In the genomic region with DNA sequence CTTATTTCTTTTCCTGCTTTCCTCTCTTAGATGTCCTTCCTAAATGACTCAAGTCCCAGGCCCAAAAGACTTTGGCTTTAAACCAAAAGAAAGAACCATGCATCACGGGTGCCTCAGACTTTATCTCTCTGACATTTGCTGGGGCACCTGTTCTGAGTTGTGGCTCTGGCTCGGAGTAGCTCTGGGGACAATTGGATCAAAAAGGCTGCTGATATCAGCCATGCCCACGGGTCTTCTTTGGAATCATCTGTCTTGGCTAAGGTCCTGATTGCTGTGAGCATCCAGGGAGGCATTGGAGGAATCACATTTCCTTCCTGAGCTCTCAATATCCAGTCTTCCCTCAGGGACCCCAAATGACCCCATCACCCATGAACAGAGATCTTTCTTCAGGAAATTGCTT, we compare ENCODE assay signal across 34 cellular contexts. TPM values are rescaled to one million over a fixed set of nuclear protein-coding genes. Genes with fewer than 3 reads are reported as not detected.
"Had no signal": no experiment of that assay in that cellular context is flagged by ENCODE, and none has a peak within 500 bp of the region (broad histone marks: within the 10 kb centered on the region; RNA-seq: fewer than 3 reads in every experiment).

No MANE protein-coding gene starts in this region.

- H3K36me3 ChIP-seq: breast epithelium, Peyer's patch had no signal

- H3K27me3 Mint-ChIP-seq: activated CD4-positive, alpha-beta memory T cell treated with anti-CD3 and anti-CD28 coated beads for 36 hours; activated naive CD4-positive, alpha-beta T cell treated with anti-CD3 and anti-CD28 coated beads, Interleukin-2, amount 10 ng/mL, durations not matched to agents 7 days and 5 days had no signal

- H3K9me3 Mint-ChIP-seq: activated CD4-positive, alpha-beta memory T cell treated with anti-CD3 and anti-CD28 coated beads for 36 hours; activated naive CD4-positive, alpha-beta T cell treated with anti-CD3 and anti-CD28 coated beads, Interleukin-2, amount 10 ng/mL, durations not matched to agents 7 days and 5 days; activated T-cell treated with anti-CD3 and anti-CD28 coated beads, Interleukin-2, amount 50 U/mL, for 4 hours; activated T-helper 1 cell treated with anti-CD3 and anti-CD28 coated beads, Interleukin-12 subunit alpha, Interleukin-12 subunit beta, Interleukin-2, Interleukin-4 antibody, amounts not matched to agents 30 ng/mL and 10 ng/mL and 1 ng/mL, durations not matched to agents 14 hours and 24 hours and 36 hours; WTC11 had no signal

- H3K4me3 Mint-ChIP-seq: activated CD4-positive, alpha-beta memory T cell treated with anti-CD3 and anti-CD28 coated beads for 36 hours; activated naive CD4-positive, alpha-beta T cell treated with anti-CD3 and anti-CD28 coated beads, Interleukin-2, amount 10 ng/mL, durations not matched to agents 7 days and 5 days; activated naive CD8-positive, alpha-beta T cell; activated T-cell treated with anti-CD3 and anti-CD28 coated beads, Interleukin-2, amount 50 U/mL, for 4 hours; activated T-helper 1 cell treated with anti-CD3 and anti-CD28 coated beads, Interleukin-12 subunit alpha, Interleukin-12 subunit beta, Interleukin-2, Interleukin-4 antibody, amounts not matched to agents 30 ng/mL and 10 ng/mL and 1 ng/mL, durations not matched to agents 14 hours and 24 hours and 36 hours; IgD-negative memory B cell; WTC11 had no signal

- H3K4me1 ChIP-seq: body of pancreas, breast epithelium, Peyer's patch had no signal

- ATAC-seq: activated CD4-positive, CD25-positive, alpha-beta regulatory T cell treated with anti-CD3 and anti-CD28 coated beads, Interleukin-2, amount 50 U/mL, for 24 hours; activated T-cell treated with anti-CD3 and anti-CD28 coated beads, Interleukin-2, amount 50 U/mL, for 4 hours; body of pancreas; PC-3; WTC11 had no signal

- H3K4me3 ChIP-seq: body of pancreas, breast epithelium, Peyer's patch had no signal

- H3K9me3 ChIP-seq: body of pancreas, breast epithelium, Peyer's patch had no signal

- H3K27ac ChIP-seq: body of pancreas, breast epithelium, Peyer's patch had no signal

- DNase-seq: activated CD4-positive, alpha-beta memory T cell treated with anti-CD3 and anti-CD28 coated beads for 36 hours; activated CD4-positive, alpha-beta T cell treated with anti-CD3 and anti-CD28 coated beads for 4 hours; activated CD4-positive, alpha-beta T cell treated with anti-CD3 and anti-CD28 coated beads, Interleukin-2, amount 50 U/mL, for 1 hour; activated CD8-positive, alpha-beta memory T cell treated with anti-CD3 and anti-CD28 coated beads, Interleukin-2, amount 50 U/mL, for 4 hours; activated effector memory CD4-positive, alpha-beta T cell treated with Interleukin-2 at 50 U/mL for 16 hours; activated naive CD4-positive, alpha-beta T cell treated with anti-CD3 and anti-CD28 coated beads, Interleukin-2, amount 10 ng/mL, durations not matched to agents 7 days and 5 days; activated T-cell treated with anti-CD3 and anti-CD28 coated beads for 4 hours; activated T-cell treated with anti-CD3 and anti-CD28 coated beads, Interleukin-2, amount 50 U/mL, for 4 hours; amygdala; body of pancreas; Karpas-422; KBM-7; NCI-H1105; NCI-H1417 treated with DMSO at 0.1 percent for 48 hours; NCI-H187 treated with DMSO at 0.1 percent for 48 hours; NCI-H2081 treated with DMSO at 0.1 percent for 48 hours; NCI-H226; NCI-H446 treated with DMSO at 0.1 percent for 48 hours; NCI-H69; NK-92 treated with Interleukin-12 subunit alpha and Interleukin-12 subunit beta, amount 100 ng/mL, for 24 hours; PC-3; Peyer's patch; RPMI8226; SHP77 treated with DMSO at 0.1 percent for 48 hours; T1000 had no signal

- H3K4me1 Mint-ChIP-seq: activated naive CD4-positive, alpha-beta T cell treated with anti-CD3 and anti-CD28 coated beads, Interleukin-2, amount 10 ng/mL, durations not matched to agents 7 days and 5 days; IgD-negative memory B cell; WTC11 had no signal

- H3K27ac Mint-ChIP-seq: activated CD4-positive, alpha-beta memory T cell treated with anti-CD3 and anti-CD28 coated beads for 36 hours; activated naive CD4-positive, alpha-beta T cell treated with anti-CD3 and anti-CD28 coated beads, Interleukin-2, amount 10 ng/mL, durations not matched to agents 7 days and 5 days; activated naive CD8-positive, alpha-beta T cell; activated T-helper 1 cell treated with anti-CD3 and anti-CD28 coated beads, Interleukin-12 subunit alpha, Interleukin-12 subunit beta, Interleukin-2, Interleukin-4 antibody, amounts not matched to agents 30 ng/mL and 10 ng/mL and 1 ng/mL, durations not matched to agents 14 hours and 24 hours and 36 hours; IgD-negative memory B cell; WTC11 had no signal

- H3K36me3 Mint-ChIP-seq: activated CD4-positive, alpha-beta memory T cell treated with anti-CD3 and anti-CD28 coated beads for 36 hours; activated naive CD4-positive, alpha-beta T cell treated with anti-CD3 and anti-CD28 coated beads, Interleukin-2, amount 10 ng/mL, durations not matched to agents 7 days and 5 days; activated naive CD8-positive, alpha-beta T cell; IgD-negative memory B cell; WTC11 had no signal

- H3K27me3 ChIP-seq: body of pancreas, breast epithelium, Peyer's patch had no signal

RNA-seq across cellular contexts. Expression of a gene that starts 59.9 kb away (rescaled TPM):
- total RNA-seq: activated CD4-positive, alpha-beta memory T cell treated with anti-CD3 and anti-CD28 coated beads for 36 hours; activated T-helper 1 cell treated with anti-CD3 and anti-CD28 coated beads, Interleukin-12 subunit alpha, Interleukin-12 subunit beta, Interleukin-2, Interleukin-4 antibody, amounts not matched to agents 30 ng/mL and 10 ng/mL and 1 ng/mL, durations not matched to agents 14 hours and 24 hours and 36 hours; MCF 10A; PC-3; SK-MEL-5; T-helper 2 cell treated with Interferon-gamma antibody and Interleukin-4, amounts not matched to agents 100 ng/mL and 5 ng/mL, for 36 hours had no signal
- polyA plus RNA-seq: IgD-negative memory B cell had no signal
